Comparison of ENCODE assay signal across 4 cellular contexts in genomic region chr20:57488277-57488676, GRCh38. TPM values are rescaled to one million over a fixed set of nuclear protein-coding genes. Genes with fewer than 3 reads are reported as not detected.
"Had no signal": no experiment of that assay in that cellular context is flagged by ENCODE, and none has a peak within 500 bp of the region (broad histone marks: within the 10 kb centered on the region; RNA-seq: fewer than 3 reads in every experiment).

No MANE protein-coding gene starts in this region.

RNA-seq across cellular contexts. Expression of gene CTCFL, which starts 36.7 kb away (rescaled TPM):
- total RNA-seq: HT-29, HT1080, IMR-90 had no signal
- polyA plus RNA-seq: IgD-negative memory B cell, IMR-90 had no signal
